ENCODE assay signal across 29 cellular contexts in genomic region chr18:13321923-13322322, GRCh38.
"Had no signal": no experiment of that assay in that cellular context is flagged by ENCODE, and none has a peak within 500 bp of the region (broad histone marks: within the 10 kb centered on the region; RNA-seq: fewer than 3 reads in every experiment).

No MANE protein-coding gene starts in this region.

- H3K4me3 Mint-ChIP-seq: mesothelial cell of epicardium; naive B cell; natural killer cell treated with Interleukin-12 subunit alpha and Interleukin-12 subunit beta and Interleukin-15 and Interleukin-18, amount 100 ng/mL, for 72 hours; neural progenitor cell; stimulated activated naive CD8-positive, alpha-beta T cell treated with anti-CD3 and anti-CD28 coated beads, Interleukin-15, amount 100 ng/mL, for 72 hours had no signal

- H3K27ac Mint-ChIP-seq: mesothelial cell of epicardium; natural killer cell treated with Interleukin-12 subunit alpha and Interleukin-12 subunit beta and Interleukin-15 and Interleukin-18, amount 100 ng/mL, for 72 hours; neural progenitor cell; progenitor cell of endocrine pancreas; stimulated activated naive CD8-positive, alpha-beta T cell treated with anti-CD3 and anti-CD28 coated beads, Interleukin-15, amount 100 ng/mL, for 72 hours had no signal

- H3K4me2 ChIP-seq: hepatocyte, neural progenitor cell, smooth muscle cell had no signal

- H3K9me3 ChIP-seq: esophagus squamous epithelium, gastroesophageal sphincter, left lung, mucosa of descending colon, thyroid gland, vagina had no signal

- ATAC-seq: gastroesophageal sphincter; heart left ventricle; left cardiac atrium; left lung; mucosa of descending colon; natural killer cell treated with Interleukin-12 subunit alpha and Interleukin-12 subunit beta and Interleukin-15 and Interleukin-18, amount 100 ng/mL, for 72 hours; sciatic nerve; stimulated activated naive CD8-positive, alpha-beta T cell treated with anti-CD3 and anti-CD28 coated beads, Interleukin-15, amount 100 ng/mL, for 72 hours had no signal

- H3K36me3 Mint-ChIP-seq: natural killer cell treated with Interleukin-12 subunit alpha and Interleukin-12 subunit beta and Interleukin-15 and Interleukin-18, amount 100 ng/mL, for 72 hours; neural progenitor cell had no signal

- H3K79me2 ChIP-seq: hepatocyte had no signal

- H3K27ac ChIP-seq: coronary artery, esophagus squamous epithelium, heart left ventricle, hepatocyte, left lung, neural progenitor cell, parathyroid adenoma, thyroid gland, vagina had no signal

- H2AFZ ChIP-seq: hepatocyte, neural progenitor cell, parathyroid adenoma had no signal

- H3K9ac ChIP-seq: neural progenitor cell, parathyroid adenoma had no signal

- H3K4me1 ChIP-seq: left lung, neural progenitor cell, parathyroid adenoma, thyroid gland had no signal

- H3K9me3 Mint-ChIP-seq: mesothelial cell of epicardium; natural killer cell treated with Interleukin-12 subunit alpha and Interleukin-12 subunit beta and Interleukin-15 and Interleukin-18, amount 100 ng/mL, for 72 hours; neural progenitor cell had no signal

- H3K27me3 ChIP-seq: esophagus squamous epithelium, gastroesophageal sphincter, heart left ventricle, hepatocyte, left lung, neural progenitor cell, thyroid gland, vagina had no signal

- DNase-seq: dermis blood vessel endothelial cell; effector memory CD4-positive, alpha-beta T cell; erythroblast; esophagus squamous epithelium; heart left ventricle; left cardiac atrium; left lung; mesenchymal stem cell; mucosa of descending colon; naive B cell; stimulated activated CD4-positive, alpha-beta T cell treated with anti-CD3 and anti-CD28 coated beads, Interleukin-12 subunit alpha, Interleukin-12 subunit beta, amount 100 ng/mL, for 4 hours; stimulated activated CD4-positive, alpha-beta T cell treated with anti-CD3 and anti-CD28 coated beads, Interleukin-1b, Interleukin-23, amount 100 ng/mL, for 48 hours; stimulated activated CD4-positive, alpha-beta T cell treated with anti-CD3 and anti-CD28 coated beads, Interleukin-4, amount 100 ng/mL, for 1 hour; stimulated activated CD8-positive, alpha-beta memory T cell treated with anti-CD3 and anti-CD28 coated beads, Interleukin-4, amount 100 ng/mL, for 48 hours; stimulated activated naive CD4-positive, alpha-beta T cell; stimulated activated naive CD8-positive, alpha-beta T cell treated with anti-CD3 and anti-CD28 coated beads, Interleukin-15, amount 100 ng/mL, for 72 hours; thyroid gland; trophoblast cell had no signal

- H3K4me3 ChIP-seq: coronary artery, esophagus squamous epithelium, gastroesophageal sphincter, heart left ventricle, hepatocyte, left lung, mucosa of descending colon, neural progenitor cell, smooth muscle cell, thyroid gland, vagina had no signal

- H3K27me3 Mint-ChIP-seq: naive B cell; progenitor cell of endocrine pancreas; stimulated activated naive CD8-positive, alpha-beta T cell treated with anti-CD3 and anti-CD28 coated beads, Interleukin-15, amount 100 ng/mL, for 72 hours had no signal

- H3K36me3 ChIP-seq: esophagus squamous epithelium, gastroesophageal sphincter, left lung, neural progenitor cell, thyroid gland, vagina had no signal
